In genomic region chr20:63454729-63455567, GRCh38 we compare ENCODE assay signal across 16 cellular contexts. TPM values are rescaled to one million over a fixed set of nuclear protein-coding genes. Genes with fewer than 3 reads are reported as not detected.
DNase-seq lines count a peak whose midpoint lies in the region; ATAC-seq lines count a peak whose summit lies in the region.
"Had no signal": no experiment of that assay in that cellular context is flagged by ENCODE, and none has a peak within 500 bp of the region (broad histone marks: within the 10 kb centered on the region; RNA-seq: fewer than 3 reads in every experiment).

No MANE protein-coding gene starts in this region.

- H3K36me3 ChIP-seq in BLaER1 treated with 17β-estradiol and CSF1 and Interleukin-3, amounts not matched to agents 10 nM and 100 nM = no peaks in the 10 kb centered on the region
- H3K36me3 ChIP-seq in NT2/D1 (ENCODE audit: insufficient read depth, insufficient read length, low read length) (peaks cover 14% of the 10 kb centered on the region), MG63 (no peaks in the 10 kb centered on the region)
- H3K36me3 ChIP-seq: SJCRH30 had no signal

- H3K27me3 ChIP-seq in BLaER1 treated with 17β-estradiol and CSF1 and Interleukin-3, amounts not matched to agents 10 nM and 100 nM = peaks cover 0 to 43% (median 6%) of the 10 kb centered on the region in 11 experiments; a peak in 10 of 22 replicates
- H3K27me3 ChIP-seq in NT2/D1 (ENCODE audit: insufficient read depth, insufficient read length) (no peaks in the 10 kb centered on the region), MG63 (peaks cover 7% of the 10 kb centered on the region; the same call in 1 of the 2 replicates)

- H3K9ac ChIP-seq in BLaER1 treated with 17β-estradiol and CSF1 and Interleukin-3, amounts not matched to agents 10 nM and 100 nM = peak overlapping the region in 10 of 11 experiments; percentile 26 to 77 (median 58); a peak in 16 of 22 replicates
- peak overlapping the region; percentile 36 for H3K9ac ChIP-seq in NT2/D1 (ENCODE audit: insufficient read length, low read depth)

- H3K4me1 ChIP-seq in BLaER1 treated with 17β-estradiol and CSF1 and Interleukin-3, amounts not matched to agents 10 nM and 100 nM = peaks cover 53 to 95% (median 86%) of the 10 kb centered on the region in 10 experiments
- H3K4me1 ChIP-seq in NT2/D1 (ENCODE audit: insufficient read depth, insufficient read length) = peaks cover 32% of the 10 kb centered on the region
- H3K4me1 ChIP-seq: psoas muscle had no signal

- DNase-seq in NCI-H1105 (lab: John Stamatoyannopoulos, UW) (peak; percentile 75), NT2/D1 (ENCODE audit: low read depth, low spot score) (peak; percentile 80), iPS-NIHi11 (ENCODE audit: low spot score) (peak; percentile 58), KG1 (lab: John Stamatoyannopoulos, UW) (no peak), cerebellar nuclear complex (lab: John Stamatoyannopoulos, UW) (no peak), MG63 (no peak)
- DNase-seq: activated CD8-positive, alpha-beta memory T cell treated with anti-CD3 and anti-CD28 coated beads, Interleukin-2, amount 50 U/mL, for 48 hours; HFFc6; NCI-H774; psoas muscle; stimulated activated CD4-positive, alpha-beta T cell treated with anti-CD3 and anti-CD28 coated beads, Interleukin-1b, Interleukin-23, amount 100 ng/mL, for 48 hours had no signal

- peak overlapping the region in 8 of 10 experiments; percentile 29 to 53 (median 45); a peak in 15 of 20 replicates for H3K4me3 ChIP-seq in BLaER1 treated with 17β-estradiol and CSF1 and Interleukin-3, amounts not matched to agents 10 nM and 100 nM
- H3K4me3 ChIP-seq in NT2/D1 (ENCODE audit: insufficient read length, low read depth) (no peak overlapping the region), MG63 (no peak overlapping the region)

- no peaks in the 10 kb centered on the region for H3K9me3 ChIP-seq in BLaER1 treated with 17β-estradiol and CSF1 and Interleukin-3, amounts not matched to agents 10 nM and 100 nM (replicated peaks in 1 of 11)
- no peaks in the 10 kb centered on the region for H3K9me3 ChIP-seq in NT2/D1 (ENCODE audit: insufficient read depth, low read length)
- no peaks in the 10 kb centered on the region for H3K9me3 ChIP-seq in MG63
- H3K9me3 ChIP-seq: psoas muscle, SJCRH30 had no signal

- no peak for ATAC-seq in HG02884 (IDR thresholded peaks at IDR 0.05; ENCODE audit: unreplicated experiment)
- ATAC-seq: psoas muscle; stimulated activated memory B cell treated with anti-CD40 and anti-IgM and Interleukin-4, amounts not matched to agents 10 μg/mL and 1 μg/mL and 100 μg/mL, for 72 hours had no signal

- H4K20me1 ChIP-seq in BLaER1 treated with 17β-estradiol and CSF1 and Interleukin-3, amounts not matched to agents 10 nM and 100 nM = peaks cover 0 to 56% (median 7%) of the 10 kb centered on the region in 11 experiments; a peak in 9 of 22 replicates

- peak overlapping the region in 9 of 11 experiments; percentile 25 to 83 (median 64); a peak in 16 of 22 replicates for H3K27ac ChIP-seq in BLaER1 treated with 17β-estradiol and CSF1 and Interleukin-3, amounts not matched to agents 10 nM and 100 nM
- H3K27ac ChIP-seq: psoas muscle, SJCRH30 had no signal

- H3K4me2 ChIP-seq in BLaER1 treated with 17β-estradiol and CSF1 and Interleukin-3, amounts not matched to agents 10 nM and 100 nM = peak overlapping the region; percentile 87 to 99 (median 96)

RNA-seq across cellular contexts. Expression of gene KCNQ2, which starts 17.5 kb away (rescaled TPM):
- total RNA-seq in MG63 (2014; rRNA removed; shearing (Covaris generic); ENCODE audit: low replicate concordance) = 0.92 TPM in 1 of 2 replicates, not detected in the other
- total RNA-seq: dermis microvascular lymphatic vessel endothelial cell, HFFc6, SJCRH30 had no signal

RNA-seq across cellular contexts. Expression of gene EEF1A2, which starts 43.9 kb away (rescaled TPM):
- 62.5 and 113 TPM in 2 replicates for total RNA-seq in MG63 (2014; rRNA removed; shearing (Covaris generic); ENCODE audit: low replicate concordance)

Comparison
In these comparisons a context has a peak if more than half of its experiments do, and no peak if none do; other contexts are left out.
1. H3K4me3 ChIP-seq: peak in BLaER1 treated with 17β-estradiol and CSF1 and Interleukin-3, amounts not matched to agents 10 nM and 100 nM (8 of 10); none in NT2/D1 (single experiment) and MG63 (single experiment).
2. DNase-seq: peak in NCI-H1105 (single experiment), NT2/D1 (single experiment) and iPS-NIHi11 (single experiment); none in KG1 (single experiment), cerebellar nuclear complex (0 of 2) and MG63 (single experiment).